15 cellular contexts compared by ENCODE assay signal in the genomic region with DNA sequence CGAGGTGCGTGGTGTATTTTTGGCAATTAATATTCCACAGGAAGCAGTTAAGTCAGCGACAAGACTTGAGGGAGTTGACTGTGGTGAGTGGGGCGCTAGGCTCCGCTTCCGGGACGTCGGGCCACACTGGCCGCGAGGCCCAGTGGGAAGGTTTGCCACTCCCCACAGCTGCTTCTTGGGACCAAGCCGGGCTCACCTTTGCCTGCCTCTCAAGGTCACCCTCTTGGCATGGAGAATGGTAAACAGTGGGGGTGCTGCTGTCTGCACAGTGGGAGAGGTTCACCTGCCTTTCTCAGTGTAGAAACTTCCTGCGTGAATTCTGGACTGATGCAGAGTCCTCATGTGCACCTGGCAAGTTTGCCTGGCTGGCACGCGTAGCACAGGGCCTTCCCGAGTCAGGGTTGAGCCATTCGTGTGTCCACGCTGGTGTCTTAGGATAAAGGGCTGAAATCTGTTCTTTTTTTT. TPM values are rescaled to one million over a fixed set of nuclear protein-coding genes. Genes with fewer than 3 reads are reported as not detected.
A peak's percentile ranks its signal among the peaks of the same experiment; 100 is the strongest.
DNase-seq lines count a peak whose midpoint lies in the region; ATAC-seq and TF ChIP-seq lines count a peak whose summit lies in the region.
"Had no signal": no experiment of that assay in that cellular context is flagged by ENCODE, and none has a peak within 500 bp of the region (broad histone marks: within the 10 kb centered on the region; RNA-seq: fewer than 3 reads in every experiment).

No MANE protein-coding gene starts in this region.

- H3K4me3 ChIP-seq in left ventricle myocardium inferior = peak overlapping the region; percentile 19
- H3K4me3 ChIP-seq in parathyroid adenoma (ENCODE audit: low read depth, low read length) = no peak overlapping the region
- H3K4me3 ChIP-seq: hepatocyte, SK-N-MC, tibial nerve had no signal

- H3K36me3 ChIP-seq in left ventricle myocardium inferior = no peaks in the 10 kb centered on the region
- no peaks in the 10 kb centered on the region for H3K36me3 ChIP-seq in parathyroid adenoma (ENCODE audit: control insufficient read depth, insufficient read depth, low read length)

- H3K9me3 ChIP-seq in left ventricle myocardium inferior (replicated peaks) (no peaks in the 10 kb centered on the region), parathyroid adenoma (ENCODE audit: control insufficient read depth, low read length) (no peaks in the 10 kb centered on the region)
- H3K9me3 ChIP-seq: tibial nerve had no signal

- H3K4me1 ChIP-seq in left ventricle myocardium inferior (peaks cover 100% of the 10 kb centered on the region), parathyroid adenoma (peaks cover 23% of the 10 kb centered on the region)

- no peak for ATAC-seq in GM19035 (IDR thresholded peaks at IDR 0.05; ENCODE audit: unreplicated experiment)

- no peaks in the 10 kb centered on the region for H3K27me3 ChIP-seq in left ventricle myocardium inferior (ENCODE audit: low read depth)
- no peaks in the 10 kb centered on the region for H3K27me3 ChIP-seq in parathyroid adenoma (ENCODE audit: control insufficient read depth, insufficient read depth, low read length)
- H3K27me3 ChIP-seq: hepatocyte, tibial nerve had no signal

- H3K27ac ChIP-seq in left ventricle myocardium inferior (replicated peaks) = peak overlapping the region; percentile 70
- peak overlapping the region; percentile 67 for H3K27ac ChIP-seq in parathyroid adenoma
- H3K27ac ChIP-seq: hepatocyte, SK-N-MC, tibial nerve had no signal

- no peak overlapping the region for H3K9ac ChIP-seq in parathyroid adenoma

- DNase-seq in G401 (ENCODE audit: low spot score) (peak; percentile 54), NCI-H345 treated with DMSO at 0.1 percent for 48 hours (lab: John Stamatoyannopoulos, UW; ENCODE audit: unreplicated experiment) (peak; percentile 66), left ventricle myocardium inferior (no peak), SK-N-DZ (ENCODE audit: low spot score) (no peak), AG20443 (ENCODE audit: low spot score) (no peak)
- no peak for DNase-seq in stimulated activated CD8-positive, alpha-beta memory T cell treated with anti-CD3 and anti-CD28 coated beads, Interleukin-4, amount 100 ng/mL, for 48 hours
- DNase-seq: NCI-H2171; stimulated activated CD4-positive, alpha-beta T cell treated with anti-CD3 and anti-CD28 coated beads, Interleukin-2, amount 100 ng/mL, for 24 hours had no signal

- in situ Hi-C loops in G401 (cut with HindIII; ENCODE audit: low sequenced_read_pairs) = no loop called here

- H2AFZ ChIP-seq in parathyroid adenoma = no peak overlapping the region
- H2AFZ ChIP-seq: hepatocyte had no signal

- intact Hi-C loops in left ventricle myocardium inferior (cut with micrococcal nuclease) = no loop called here

- H3K79me2 ChIP-seq in parathyroid adenoma = peaks cover 76% of the 10 kb centered on the region

- no peak for TF ChIP-seq CTCF in left ventricle myocardium inferior (IDR thresholded peaks at IDR 0.05; ENCODE audit: borderline replicate concordance)
- no peak for TF ChIP-seq CTCF in parathyroid adenoma (IDR thresholded peaks at IDR 0.05)

- H3K4me2 ChIP-seq in parathyroid adenoma (ENCODE audit: low read length) = no peak overlapping the region
- H3K4me2 ChIP-seq: hepatocyte had no signal

RNA-seq across cellular contexts. Expression of gene OSBPL2, which starts 6.4 kb away (rescaled TPM):
- 18.0 and 19.6 TPM in 2 replicates for total RNA-seq in G401 (2014; rRNA removed; shearing (Covaris generic))
- 55.3 TPM for total RNA-seq in left ventricle myocardium inferior
- polyA plus RNA-seq in SK-N-DZ (2014; cell fraction: cytosol; rRNA removed) = 28.1 and 29.7 TPM in 2 replicates
- polyA plus RNA-seq in SK-N-DZ (2014; cell fraction: nucleus; rRNA removed) = 48.6 and 51.1 TPM in 2 replicates

RNA-seq across cellular contexts. Expression of gene HRH3, which starts 24.6 kb away (rescaled TPM):
- total RNA-seq in G401 (2014; rRNA removed; shearing (Covaris generic)) = not detected in 2 replicates
- total RNA-seq in left ventricle myocardium inferior = not detected
- 25.7 and 26.4 TPM in 2 replicates for polyA plus RNA-seq in SK-N-DZ (2014; cell fraction: cytosol; rRNA removed)
- 47.8 and 48.8 TPM in 2 replicates for polyA plus RNA-seq in SK-N-DZ (2014; cell fraction: nucleus; rRNA removed)
- total RNA-seq: hepatocyte, HT1080, MCF 10A, tibial nerve had no signal
- polyA plus RNA-seq: hepatocyte had no signal

RNA-seq across cellular contexts. Expression of gene ADRM1, which starts 58.1 kb away (rescaled TPM):
- 209 and 255 TPM in 2 replicates for total RNA-seq in G401 (2014; rRNA removed; shearing (Covaris generic))
- 70.5 TPM for total RNA-seq in left ventricle myocardium inferior
- polyA plus RNA-seq in SK-N-DZ (2014; cell fraction: cytosol; rRNA removed) = 295 and 299 TPM in 2 replicates
- 293 and 298 TPM in 2 replicates for polyA plus RNA-seq in SK-N-DZ (2014; cell fraction: nucleus; rRNA removed)

Comparison
In these comparisons a context has a peak if more than half of its experiments do, and no peak if none do; other contexts are left out.
1. DNase-seq: peak in G401 (single experiment) and NCI-H345 treated with DMSO at 0.1 percent for 48 hours (single experiment); none in left ventricle myocardium inferior (single experiment), SK-N-DZ (single experiment), AG20443 (single experiment) and stimulated activated CD8-positive, alpha-beta memory T cell treated with anti-CD3 and anti-CD28 coated beads, Interleukin-4, amount 100 ng/mL, for 48 hours (single experiment).